In genomic region chr2:20051518-20052228, GRCh38 we compare ENCODE assay signal across 8 cellular contexts. TPM values are rescaled to one million over a fixed set of nuclear protein-coding genes. Genes with fewer than 3 reads are reported as not detected.
DNase-seq lines count a peak whose midpoint lies in the region; ATAC-seq, FAIRE-seq and TF ChIP-seq lines count a peak whose summit lies in the region.

TSS of gene LAPTM4A (minus strand) at chr2:20051628. CDS start at chr2:20051520, 108 bp downstream.

- H4K8ac ChIP-seq in trophoblast cell (ENCODE audit: low read depth, low read length) = peak within 1 kb of the TSS; percentile 92

- peaks cover 15% of the 10 kb centered on the region for H3K4me1 ChIP-seq in cardiac muscle cell (ENCODE audit: low read depth)
- peaks cover 5% of the 10 kb centered on the region in 2 experiments for H3K4me1 ChIP-seq in trophoblast cell (ENCODE audit: control insufficient read depth in 1 of 2, insufficient read depth in 2 of 2, low read length in 2 of 2)
- H3K4me1 ChIP-seq in transverse colon = peaks cover 5 to 40% (median 30%) of the 10 kb centered on the region in 4 donors

- H3K9me3 ChIP-seq in cardiac muscle cell (ENCODE audit: low read depth) = no peaks in the 10 kb centered on the region
- H3K9me3 ChIP-seq in trophoblast cell (ENCODE audit: insufficient read depth, low read depth, low read length) = no peaks in the 10 kb centered on the region
- H3K9me3 ChIP-seq in transverse colon = no peaks in the 10 kb centered on the region

- peak within 1 kb of the TSS; percentile 73 for H3K4me3 ChIP-seq in cardiac muscle cell
- H3K4me3 ChIP-seq in trophoblast cell (ENCODE audit: low read depth, low read length) = peak within 1 kb of the TSS; percentile 95
- peak within 1 kb of the TSS; percentile 58 to 91 (median 74) for H3K4me3 ChIP-seq in transverse colon

- DNase-seq in GM12892 (ENCODE audit: insufficient read length) (peak; percentile 88), NCI-H1436 (lab: John Stamatoyannopoulos, UW) (peak; percentile 99), SW480 (ENCODE audit: low spot score) (peak; percentile 100), cardiac muscle cell (ENCODE audit: low read depth in 1 of 2, low spot score in 1 of 2) (peak; percentile 100), trophoblast cell (peak; percentile 99 to 100), transverse colon (peak; percentile 98)

- H2BK12ac ChIP-seq in trophoblast cell (ENCODE audit: low read length) = peak within 1 kb of the TSS; percentile 68

- H3K36me3 ChIP-seq in cardiac muscle cell = no peaks in the 10 kb centered on the region
- no peaks in the 10 kb centered on the region for H3K36me3 ChIP-seq in trophoblast cell (ENCODE audit: control insufficient read depth in 1 of 2, insufficient read depth in 2 of 2, low read length in 2 of 2)
- H3K36me3 ChIP-seq in transverse colon = no peaks in the 10 kb centered on the region

- no peak for TF ChIP-seq EP300 in transverse colon (IDR thresholded peaks at IDR 0.05; ENCODE audit: low read depth)

- peak; percentile 99 for ATAC-seq in HG02840 (IDR thresholded peaks at IDR 0.05; ENCODE audit: low FRiP score, unreplicated experiment)

- peaks cover 23% of the 10 kb centered on the region for H3K79me2 ChIP-seq in trophoblast cell (ENCODE audit: control insufficient read depth, insufficient read depth, low read length, poor library complexity)

- 0 to 1% (median 0%) methylated on average over 47 of the region's 47 CpGs for WGBS in adipose tissue, 3 donors
- no CpG with 5 or more reads among the region's 47 CpGs for WGBS in trophoblast cell (ENCODE audit: extremely low coverage, insufficient coverage, insufficient read length)
- WGBS in transverse colon (ENCODE audit: low coverage in 1 of 2), 2 donors = 1 to 2% methylated on average over 9 to 45 of the region's 47 CpGs

- peak; percentile 80 for TF ChIP-seq POLR2A in GM12892 (IDR thresholded peaks at IDR 0.05; ENCODE audit: low read depth, low read length)
- TF ChIP-seq POLR2A in transverse colon (IDR thresholded peaks at IDR 0.05) = peak; percentile 91

- H3K27ac ChIP-seq in adipose tissue (ENCODE audit: low read depth, low read length) (peak within 1 kb of the TSS; percentile 94), cardiac muscle cell (peak within 1 kb of the TSS; percentile 97), trophoblast cell (ENCODE audit: low read depth, low read length) (peak within 1 kb of the TSS; percentile 95), transverse colon (peak within 1 kb of the TSS; percentile 96 to 99 (median 98))

- H3K14ac ChIP-seq in trophoblast cell (ENCODE audit: low read length) = peak within 1 kb of the TSS; percentile 95

- H4K12ac ChIP-seq in trophoblast cell (ENCODE audit: low read depth, low read length) = peak within 1 kb of the TSS; percentile 86

- peak within 1 kb of the TSS; percentile 86 for H3K9ac ChIP-seq in trophoblast cell (ENCODE audit: low read length)

- FAIRE-seq in GM12892 (lab: Jason Lieb, UNC) = peak; percentile 98

- H3K27me3 ChIP-seq in cardiac muscle cell = no peaks in the 10 kb centered on the region
- no peaks in the 10 kb centered on the region for H3K27me3 ChIP-seq in trophoblast cell (ENCODE audit: insufficient read depth, low read length)
- H3K27me3 ChIP-seq in transverse colon = peaks cover 4% of the 10 kb centered on the region

- H4K91ac ChIP-seq in trophoblast cell (ENCODE audit: low read depth, low read length) = peak within 1 kb of the TSS; percentile 94

- intact Hi-C loops in transverse colon (cut with DNase I; ENCODE audit: low total_unique reads) = no loop called here

- no peak within 1 kb of the TSS for H3K23ac ChIP-seq in trophoblast cell (ENCODE audit: low read length)

- H2AFZ ChIP-seq in trophoblast cell (ENCODE audit: insufficient read depth, low read length, poor library complexity) = peak within 1 kb of the TSS; percentile 84

- H2AK5ac ChIP-seq in trophoblast cell (ENCODE audit: low read length) = peak within 1 kb of the TSS; percentile 86

- H2BK5ac ChIP-seq in trophoblast cell (ENCODE audit: low read depth, low read length, poor library complexity) = peak within 1 kb of the TSS; percentile 97

- peak within 1 kb of the TSS; percentile 68 for H3K4me2 ChIP-seq in trophoblast cell (ENCODE audit: low read length)

- H3K79me1 ChIP-seq in trophoblast cell (ENCODE audit: low read length) = peaks cover 18% of the 10 kb centered on the region

- TF ChIP-seq CTCF in cardiac muscle cell (IDR thresholded peaks at IDR 0.05; ENCODE audit: low read depth, low read length) (no peak), transverse colon (IDR thresholded peaks at IDR 0.05) (peak in 4 of 5 experiments; percentile 9 to 68 (median 38))

- in situ Hi-C loops in transverse colon (cut with MboI; ENCODE audit: low pct_ligation_motif_present in 1 of 4, low pct_unique_long_range_greater_than_20kb in 1 of 4, low sequenced_read_pairs in 3 of 4) = no loop called here

- peak within 1 kb of the TSS; percentile 92 for H2BK120ac ChIP-seq in trophoblast cell (ENCODE audit: insufficient read depth, low read length, poor library complexity)

- H3K4ac ChIP-seq in trophoblast cell (ENCODE audit: low read depth, low read length) = peak within 1 kb of the TSS; percentile 100

- H3K18ac ChIP-seq in trophoblast cell (ENCODE audit: low read length) = peak within 1 kb of the TSS; percentile 95

RNA-seq across cellular contexts. Expression of gene LAPTM4A, which starts in this region (rescaled TPM):
- 39.7 TPM for polyA plus RNA-seq in GM12892 (2012; ENCODE audit: missing spikeins)
- polyA plus RNA-seq in adipose tissue (100 to 1,000 TPM; 167 to 266 (median 175) TPM), cardiac muscle cell (425 and 522 TPM in 2 replicates)
- total RNA-seq in cardiac muscle cell (114 and 119 TPM in 2 replicates), transverse colon (100 to 1,000 TPM in 2 of 4 donors, 10 to 100 TPM in 2; 19.3 to 122 (median 75.3) TPM)
- polyA plus RNA-seq in trophoblast cell (2013) = 756 and 800 TPM in 2 replicates

Comparison
In these comparisons a context has a peak if more than half of its experiments do, and no peak if none do; other contexts are left out.
1. Peak in every context shown above with its lines: DNase-seq, ATAC-seq, H3K4me3 ChIP-seq and H3K27ac ChIP-seq.